Comparison of ENCODE assay signal across 14 cellular contexts in the genomic region with DNA sequence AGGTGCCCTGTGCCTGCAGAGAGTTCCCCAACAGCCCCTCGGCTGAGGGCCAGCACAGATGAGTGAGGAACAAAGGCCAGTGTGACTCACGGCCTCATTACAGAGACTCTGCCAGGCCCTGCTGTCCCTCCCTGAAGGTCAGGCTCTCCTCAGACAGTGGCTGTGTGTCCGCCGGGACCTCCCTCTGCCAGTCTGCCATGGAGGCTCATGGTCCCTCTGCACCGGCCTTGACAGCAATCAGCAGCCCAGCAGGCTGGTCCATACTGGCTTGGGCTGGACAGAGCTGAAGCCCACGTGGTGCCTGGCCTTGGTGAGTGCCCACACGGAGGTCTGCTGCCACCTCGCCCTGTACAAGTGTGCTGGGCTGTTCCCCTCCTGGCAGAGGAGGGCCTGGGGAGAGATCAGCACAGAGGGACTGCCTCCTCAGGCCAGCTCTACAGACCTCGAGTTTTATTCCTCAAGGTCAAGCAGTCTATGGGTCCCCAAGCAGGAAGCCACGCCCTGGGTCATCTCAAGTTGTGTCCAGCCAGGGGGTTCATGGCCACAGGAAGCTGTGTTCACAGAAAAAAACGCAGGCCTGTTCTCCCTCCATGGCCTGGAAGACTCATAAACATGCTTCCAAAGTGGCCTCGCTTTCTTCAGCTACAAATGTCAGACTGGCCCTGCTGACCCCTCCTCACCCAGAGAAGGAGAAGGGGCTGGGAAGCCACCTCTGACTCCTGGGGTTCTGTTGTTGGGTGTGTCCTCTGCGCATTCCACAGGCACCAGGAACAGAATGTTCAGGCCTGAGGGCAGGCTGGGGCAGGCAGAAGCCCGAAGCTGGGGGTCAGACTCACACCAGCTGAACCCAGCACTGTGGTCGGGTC. TPM values are rescaled to one million over a fixed set of nuclear protein-coding genes. Genes with fewer than 3 reads are reported as not detected.
A peak's percentile ranks its signal among the peaks of the same experiment; 100 is the strongest.
DNase-seq lines count a peak whose midpoint lies in the region; ATAC-seq and TF ChIP-seq lines count a peak whose summit lies in the region.
"Had no signal": no experiment of that assay in that cellular context is flagged by ENCODE, and none has a peak within 500 bp of the region (broad histone marks: within the 10 kb centered on the region; RNA-seq: fewer than 3 reads in every experiment).

No MANE protein-coding gene starts in this region.

- no peaks in the 10 kb centered on the region for H3K9me3 ChIP-seq in PC-3 (ENCODE audit: low read length)
- H3K9me3 ChIP-seq: pancreas, vagina had no signal

- H3K9me2 ChIP-seq in PC-3 (replicated peaks; ENCODE audit: low read length), result no peaks in the 10 kb centered on the region

- DNase-seq in CMK (ENCODE audit: low read depth), result peak; percentile 40
- no peak for DNase-seq in PC-3
- peak; percentile 12 for DNase-seq in fibroblast of mammary gland (ENCODE audit: low read depth)
- peak; percentile 89 for DNase-seq in myocyte (ENCODE audit: low read depth)
- no peak for DNase-seq in COLO668 (lab: John Stamatoyannopoulos, UW; ENCODE audit: unreplicated experiment)
- DNase-seq in RKO (ENCODE audit: low spot score), result no peak
- no peak for DNase-seq in cerebellar cortex (ENCODE audit: low spot score)
- DNase-seq in NCI-H2029 treated with DMSO at 0.1 percent for 48 hours (lab: John Stamatoyannopoulos, UW), result no peak
- DNase-seq: GDM1, GOT3, kidney, NCI-H774, pancreas had no signal

- no peaks in the 10 kb centered on the region for H3F3A ChIP-seq in PC-3 (ENCODE audit: low read length, unreplicated experiment)

- no peak overlapping the region for H3K27ac ChIP-seq in PC-3 (ENCODE audit: low read length)
- H3K27ac ChIP-seq: pancreas, vagina had no signal

- intact Hi-C loops in PC-3 (cut with micrococcal nuclease), result no loop called here

- CTCF ChIA-PET in PC-3 (lab: Charles Lee), result no interaction called here

- no peaks in the 10 kb centered on the region for H3K4me1 ChIP-seq in PC-3 (ENCODE audit: insufficient read depth, low read length)
- H3K4me1 ChIP-seq: pancreas had no signal

- no peak overlapping the region for H3K9ac ChIP-seq in PC-3 (ENCODE audit: low read length)

- no peaks in the 10 kb centered on the region for H4K20me1 ChIP-seq in PC-3 (ENCODE audit: low read length)

- H2AFZ ChIP-seq in PC-3 (ENCODE audit: low read length), result no peak overlapping the region

- ATAC-seq in PC-3, result peak; percentile 64

- H3K4me2 ChIP-seq in PC-3 (ENCODE audit: low read length), result no peak overlapping the region

- H3K79me2 ChIP-seq in PC-3 (ENCODE audit: low read length), result no peaks in the 10 kb centered on the region

- TF ChIP-seq CTCF in PC-3 (conservative IDR thresholded peaks at IDR 0.05; ENCODE audit: low read depth, low read length), result no peak
- no peak for TF ChIP-seq CTCF in fibroblast of mammary gland (conservative IDR thresholded peaks at IDR 0.05; ENCODE audit: control insufficient read depth, insufficient read depth, low read depth, low read length)

- POLR2A ChIA-PET in PC-3 (lab: Charles Lee; ENCODE audit: unreplicated experiment), result no interaction called here

- BruUV-seq in PC-3 (replicated peaks; lab: Mats Ljungman, UMichigan), result no TSS peak

- H3K36me3 ChIP-seq in PC-3 (ENCODE audit: low read depth, low read length), result no peaks in the 10 kb centered on the region
- H3K36me3 ChIP-seq: pancreas, vagina had no signal

- no peak overlapping the region for H3K4me3 ChIP-seq in PC-3 (ENCODE audit: low read length)
- H3K4me3 ChIP-seq in fibroblast of mammary gland (ENCODE audit: control insufficient read depth, low read depth, low read length), result no peak overlapping the region
- H3K4me3 ChIP-seq: pancreas, vagina had no signal

- no peaks in the 10 kb centered on the region for H3K27me3 ChIP-seq in PC-3 (ENCODE audit: low read length)
- H3K27me3 ChIP-seq: pancreas, vagina had no signal

RNA-seq across cellular contexts. Expression of a gene that starts 27.0 kb away (rescaled TPM):
- total RNA-seq in PC-3 (2014; rRNA removed), result 29.8 and 30.4 TPM in 2 replicates
- 99.1 and 133 TPM in 2 replicates for total RNA-seq in myocyte
- polyA plus RNA-seq in myocyte (2012), result 44.2 TPM

Comparison
In these comparisons a context has a peak if more than half of its experiments do, and no peak if none do; other contexts are left out.
1. DNase-seq: peak in CMK (single experiment), fibroblast of mammary gland (single experiment) and myocyte (single experiment); none in PC-3 (single experiment), COLO668 (single experiment), RKO (single experiment), cerebellar cortex (single experiment) and NCI-H2029 treated with DMSO at 0.1 percent for 48 hours (single experiment).